ENCODE assay signal across 10 cellular contexts in genomic region chr7:1919539-1920265, GRCh38.
DNase-seq lines count a peak whose midpoint lies in the region; ATAC-seq and TF ChIP-seq lines count a peak whose summit lies in the region.
"Had no signal": no experiment of that assay in that cellular context is flagged by ENCODE, and none has a peak within 500 bp of the region (broad histone marks: within the 10 kb centered on the region; RNA-seq: fewer than 3 reads in every experiment).

No MANE protein-coding gene starts in this region.

- TF ChIP-seq CTCF in mucosa of descending colon (IDR thresholded peaks at IDR 0.05) = no peak

- no peaks in the 10 kb centered on the region for H3K9me3 ChIP-seq in mucosa of descending colon
- H3K9me3 ChIP-seq: tibial artery had no signal

- ATAC-seq in HG02973 (IDR thresholded peaks at IDR 0.05; ENCODE audit: unreplicated experiment) = peak; percentile 8
- ATAC-seq in mucosa of descending colon = peak; percentile 39

- DNase-seq in Ammon's horn (ENCODE audit: low spot score) (peak; percentile 88), caudate nucleus (lab: John Stamatoyannopoulos, UW) (peak in 38 of 61 donors; percentile 8 to 72 (median 34)), mucosa of descending colon (peak in 2 of 3 donors; percentile 44 to 49), SIG-M5 treated with dmso at 0.1 percent for 504 hours (lab: John Stamatoyannopoulos, UW; ENCODE audit: unreplicated experiment) (no peak), T1000 (lab: John Stamatoyannopoulos, UW) (no peak), A172 (ENCODE audit: low spot score) (no peak), NCI-H345 (lab: John Stamatoyannopoulos, UW) (no peak)

- no peak overlapping the region for H3K27ac ChIP-seq in caudate nucleus (ENCODE audit: low read depth, low read length)
- H3K27ac ChIP-seq: SK-N-MC, tibial artery had no signal

- no peak overlapping the region for H3K4me3 ChIP-seq in mucosa of descending colon
- H3K4me3 ChIP-seq: SK-N-MC, tibial artery had no signal

- no peaks in the 10 kb centered on the region for H3K36me3 ChIP-seq in mucosa of descending colon (ENCODE audit: low read depth)
- H3K36me3 ChIP-seq: tibial artery had no signal

- no peaks in the 10 kb centered on the region for H3K4me1 ChIP-seq in mucosa of descending colon (ENCODE audit: low read depth)

- intact Hi-C loops in mucosa of descending colon (cut with DNase I, micrococcal nuclease) = no loop called here

Comparison
In these comparisons a context has a peak if more than half of its experiments do, and no peak if none do; other contexts are left out.
1. DNase-seq: peak in Ammon's horn (single experiment), caudate nucleus (38 of 61) and mucosa of descending colon (2 of 3); none in SIG-M5 treated with dmso at 0.1 percent for 504 hours (single experiment), T1000 (single experiment), A172 (single experiment) and NCI-H345 (single experiment).